8 cellular contexts compared by ENCODE assay signal in the genomic region with DNA sequence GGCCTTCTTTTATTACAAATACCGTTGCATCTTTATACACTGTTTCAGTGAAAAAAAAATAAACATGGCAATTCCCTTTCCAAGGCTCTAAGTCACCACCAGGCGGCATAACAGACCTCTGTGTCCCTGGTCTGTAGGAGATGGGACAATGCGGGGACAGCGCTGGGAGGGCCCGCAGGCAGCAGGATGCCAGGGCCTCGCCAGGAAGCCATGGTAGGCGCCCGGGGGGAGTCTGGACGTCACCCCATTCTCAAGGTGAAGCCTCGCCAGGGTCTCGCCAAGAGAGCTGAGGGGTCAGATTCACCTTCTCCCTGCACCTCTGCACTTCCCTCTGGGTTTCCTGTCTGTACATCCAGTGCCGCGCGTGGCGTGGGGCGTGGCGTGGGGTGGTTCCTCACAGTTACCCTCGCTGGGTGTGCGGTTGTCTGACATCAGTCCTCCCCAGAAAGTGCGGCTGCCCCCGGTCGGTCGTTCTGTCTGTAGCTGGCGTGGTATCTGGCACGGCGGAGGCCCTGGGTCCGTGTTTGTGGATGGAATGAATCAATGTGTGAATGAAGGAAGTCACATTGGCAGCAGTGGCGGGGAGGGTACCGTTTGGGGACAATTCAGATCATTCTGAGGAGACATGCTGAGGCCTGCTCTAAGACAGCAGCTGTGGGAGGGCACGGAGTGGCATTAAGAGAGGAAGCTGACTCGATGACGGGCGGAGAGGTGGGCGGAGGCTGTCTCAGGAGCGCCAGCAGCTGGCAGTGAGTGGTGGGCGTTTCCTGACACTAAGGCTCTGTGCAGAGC. TPM values are rescaled to one million over a fixed set of nuclear protein-coding genes. Genes with fewer than 3 reads are reported as not detected.
A peak's percentile ranks its signal among the peaks of the same experiment; 100 is the strongest.
DNase-seq lines count a peak whose midpoint lies in the region; ATAC-seq and TF ChIP-seq lines count a peak whose summit lies in the region.

No MANE protein-coding gene starts in this region.

- H3K4me3 ChIP-seq in skeletal muscle tissue (ENCODE audit: low read length in 3 of 3): peak overlapping the region; percentile 34 to 50 (median 36)

- peak; percentile 26 for TF ChIP-seq POLR2A in GM19193 (IDR thresholded peaks at IDR 0.05; ENCODE audit: extremely low read depth, insufficient read depth, insufficient read length)

- no peaks in the 10 kb centered on the region for H3K9me3 Mint-ChIP-seq in activated naive CD8-positive, alpha-beta T cell treated with anti-CD3 and anti-CD28 coated beads, Interleukin-2, amount 50 U/mL, for 24 hours

- peak overlapping the region; percentile 94 for H3K27ac Mint-ChIP-seq in activated naive CD8-positive, alpha-beta T cell treated with anti-CD3 and anti-CD28 coated beads, Interleukin-2, amount 50 U/mL, for 24 hours

- H3K9me3 ChIP-seq in skeletal muscle tissue (ENCODE audit: control insufficient read depth in 3 of 3, low read length in 3 of 3): no peaks in the 10 kb centered on the region

- DNase-seq in ACHN (peak; percentile 50), NCI-H1092 treated with DMSO at 0.1 percent for 48 hours (lab: John Stamatoyannopoulos, UW) (peak; percentile 65), T follicular helper cell (ENCODE audit: low read depth) (peak; percentile 91), hippocampal formation (lab: John Stamatoyannopoulos, UW) (peak; percentile 42 to 44)
- DNase-seq in activated naive CD8-positive, alpha-beta T cell treated with anti-CD3 and anti-CD28 coated beads, Interleukin-2, amount 50 U/mL, for 24 hours: peak; percentile 89

- peak overlapping the region; percentile 81 for H3K27ac ChIP-seq in skeletal muscle tissue (ENCODE audit: low read depth, low read length)

- no peaks in the 10 kb centered on the region for H3K27me3 ChIP-seq in skeletal muscle tissue (ENCODE audit: control insufficient read depth in 3 of 3, insufficient read depth in 3 of 3, low read length in 3 of 3)

- no peaks in the 10 kb centered on the region for H3K36me3 Mint-ChIP-seq in activated naive CD8-positive, alpha-beta T cell treated with anti-CD3 and anti-CD28 coated beads, Interleukin-2, amount 50 U/mL, for 24 hours (ENCODE audit: low read depth)

- H3K9ac ChIP-seq in skeletal muscle tissue (ENCODE audit: low read depth in 1 of 3, low read length in 3 of 3): peak overlapping the region; percentile 46 to 57 (median 51)

- ATAC-seq in activated naive CD8-positive, alpha-beta T cell treated with anti-CD3 and anti-CD28 coated beads, Interleukin-2, amount 50 U/mL, for 24 hours: peak; percentile 79
- no peak for ATAC-seq in GM19452 (IDR thresholded peaks at IDR 0.05; ENCODE audit: unreplicated experiment)

- H3K36me3 ChIP-seq in skeletal muscle tissue (ENCODE audit: control insufficient read depth in 3 of 3, insufficient read depth in 3 of 3, low read length in 3 of 3): no peaks in the 10 kb centered on the region

- peaks cover 77 to 86% (median 82%) of the 10 kb centered on the region in 3 donors for H3K4me1 ChIP-seq in skeletal muscle tissue (ENCODE audit: control insufficient read depth in 3 of 3, insufficient read depth in 3 of 3, low read length in 3 of 3)

- in situ Hi-C loops in ACHN (cut with HindIII; ENCODE audit: low pct_ligation_motif_present, low pct_unique_long_range_greater_than_20kb, low sequenced_read_pairs): no loop called here

- peak overlapping the region; percentile 88 for H3K4me3 Mint-ChIP-seq in activated naive CD8-positive, alpha-beta T cell treated with anti-CD3 and anti-CD28 coated beads, Interleukin-2, amount 50 U/mL, for 24 hours

- peaks cover 64% of the 10 kb centered on the region for H3K4me1 Mint-ChIP-seq in activated naive CD8-positive, alpha-beta T cell treated with anti-CD3 and anti-CD28 coated beads, Interleukin-2, amount 50 U/mL, for 24 hours

- no peaks in the 10 kb centered on the region for H3K27me3 Mint-ChIP-seq in activated naive CD8-positive, alpha-beta T cell treated with anti-CD3 and anti-CD28 coated beads, Interleukin-2, amount 50 U/mL, for 24 hours

RNA-seq across cellular contexts. Expression of gene LRRFIP1, which starts 45.9 kb away (rescaled TPM):
- total RNA-seq in skeletal muscle tissue: 65.8 TPM
